In genomic region chr17:70290770-70291169, GRCh38 we compare ENCODE assay signal across 17 cellular contexts.
DNase-seq lines count a peak whose midpoint lies in the region; ATAC-seq and TF ChIP-seq lines count a peak whose summit lies in the region.
"Had no signal": no experiment of that assay in that cellular context is flagged by ENCODE, and none has a peak within 500 bp of the region (broad histone marks: within the 10 kb centered on the region; RNA-seq: fewer than 3 reads in every experiment).

No MANE protein-coding gene starts in this region.

- no peak overlapping the region for H3K56ac ChIP-seq in IMR-90 (ENCODE audit: extremely low read depth, insufficient read depth, low read length)

- no peak overlapping the region for H3K4me2 ChIP-seq in IMR-90 (ENCODE audit: low read depth, low read length)

- no peak for TF ChIP-seq RAD21 in IMR-90 (IDR thresholded peaks at IDR 0.05; ENCODE audit: low read length)

- H3K4me1 ChIP-seq in IMR-90 (ENCODE audit: control insufficient read depth, insufficient read depth, low read length): no peaks in the 10 kb centered on the region
- H3K4me1 ChIP-seq: BE2C, HAP-1 had no signal

- H2AK5ac ChIP-seq in IMR-90 (ENCODE audit: low read depth, low read length): no peak overlapping the region

- no peaks in the 10 kb centered on the region for H3K9me3 ChIP-seq in IMR-90 (ENCODE audit: control insufficient read depth, insufficient read depth, low read length)
- H3K9me3 ChIP-seq: BE2C had no signal

- TF ChIP-seq POLR2A in IMR-90 (IDR thresholded peaks at IDR 0.05; ENCODE audit: low read depth, low read length): no peak

- no peak overlapping the region for H2BK15ac ChIP-seq in IMR-90 (ENCODE audit: low read depth, low read length)

- no peak for TF ChIP-seq CTCF in IMR-90 (conservative IDR thresholded peaks at IDR 0.05; ENCODE audit: low read depth, low read length)
- TF ChIP-seq CTCF in fibroblast of mammary gland (conservative IDR thresholded peaks at IDR 0.05; ENCODE audit: control insufficient read depth, insufficient read depth, low read depth, low read length): no peak
- TF ChIP-seq CTCF in HFFc6 (IDR thresholded peaks at IDR 0.05): no peak

- no peak overlapping the region for H4K5ac ChIP-seq in IMR-90 (ENCODE audit: low read depth, low read length)

- no peaks in the 10 kb centered on the region for H3K27me3 ChIP-seq in IMR-90 (ENCODE audit: control insufficient read depth, insufficient read depth, low read length)
- H3K27me3 ChIP-seq: BE2C; BLaER1 treated with 17β-estradiol and CSF1 and Interleukin-3, amounts not matched to agents 10 nM and 100 nM had no signal

- no peak overlapping the region for H2BK120ac ChIP-seq in IMR-90 (ENCODE audit: low read depth, low read length)

- no peak overlapping the region for H2AFZ ChIP-seq in IMR-90 (replicated peaks; ENCODE audit: low read length, poor library complexity)

- H3K27ac Mint-ChIP-seq in HFFc6: no peak overlapping the region
- H3K27ac Mint-ChIP-seq: CD4-positive, alpha-beta memory T cell had no signal

- in situ Hi-C loops in IMR-90 (cut with MboI; ENCODE audit: low sequenced_read_pairs): no loop called here

- no peak overlapping the region for H3K27ac ChIP-seq in IMR-90 (ENCODE audit: insufficient read depth, low read length)
- H3K27ac ChIP-seq: BLaER1 treated with 17β-estradiol and CSF1 and Interleukin-3, amounts not matched to agents 10 nM and 100 nM had no signal

- H4K8ac ChIP-seq in IMR-90 (ENCODE audit: low read depth in 2 of 2, low read length in 2 of 2): no peak overlapping the region

- no peaks in the 10 kb centered on the region for H3K9me1 ChIP-seq in IMR-90 (ENCODE audit: insufficient read depth, low read length)

- CTCF ChIA-PET in IMR-90 (lab: Yijun Ruan, JAX): no interaction called here

- H3K27me3 Mint-ChIP-seq in HFFc6 (ENCODE audit: insufficient read depth): 0 out of 2 replicates have a peak, but pooled peaks cover 2% of the 10 kb centered on the region
- H3K27me3 Mint-ChIP-seq: CD4-positive, alpha-beta memory T cell had no signal

- no peaks in the 10 kb centered on the region for H3K4me1 Mint-ChIP-seq in HFFc6 (ENCODE audit: low read depth)
- H3K4me1 Mint-ChIP-seq: CD4-positive, alpha-beta memory T cell had no signal

- intact Hi-C loops in IMR-90 (cut with micrococcal nuclease): no loop called here

- H3K4me3 Mint-ChIP-seq in HFFc6: no peak overlapping the region
- H3K4me3 Mint-ChIP-seq: CD4-positive, alpha-beta memory T cell had no signal

- H3K23ac ChIP-seq in IMR-90 (ENCODE audit: low read depth, low read length): no peak overlapping the region

- H3K36me3 Mint-ChIP-seq in HFFc6 (ENCODE audit: low read depth): no peaks in the 10 kb centered on the region; the same call in 1 of the 2 replicates
- H3K36me3 Mint-ChIP-seq: CD4-positive, alpha-beta memory T cell had no signal

- no peak overlapping the region for H4K91ac ChIP-seq in IMR-90 (ENCODE audit: insufficient read depth, low read depth, low read length)

- H4K20me1 ChIP-seq in IMR-90 (ENCODE audit: insufficient read depth, low read length): no peaks in the 10 kb centered on the region
- H4K20me1 ChIP-seq: BLaER1 treated with 17β-estradiol and CSF1 and Interleukin-3, amounts not matched to agents 10 nM and 100 nM had no signal

- no peak overlapping the region for H3K18ac ChIP-seq in IMR-90 (ENCODE audit: low read depth, low read length)

- no peak for ATAC-seq in IMR-90 (ENCODE audit: low read depth)

- POLR2A ChIA-PET in IMR-90 (lab: Charles Lee; ENCODE audit: unreplicated experiment): interaction anchor here (0.6 kb wide), 1 partner anchor 121 kb away, joined by 3 read pairs; no protein-coding TSS in a partner anchor

- no peak overlapping the region for H2BK20ac ChIP-seq in IMR-90 (ENCODE audit: low read depth, low read length)

- no peak overlapping the region for H3K4ac ChIP-seq in IMR-90 (ENCODE audit: low read depth, low read length)

- H3K9ac ChIP-seq in IMR-90 (ENCODE audit: low read depth, low read length): no peak overlapping the region
- H3K9ac ChIP-seq: BLaER1 treated with 17β-estradiol and CSF1 and Interleukin-3, amounts not matched to agents 10 nM and 100 nM had no signal

- no CpG with 5 or more reads among the region's 2 CpGs for WGBS in IMR-90 (ENCODE audit: extremely low coverage in 2 of 2, insufficient read length in 1 of 2), 2 experiments

- DNase-seq in Ammon's horn (ENCODE audit: low spot score) (peak; percentile 16), IMR-90 (no peak), fibroblast of mammary gland (ENCODE audit: low read depth) (peak; percentile 2), skeletal muscle cell (ENCODE audit: low read depth) (peak; percentile 52), DMS53 treated with DMSO at 0.1 percent for 48 hours (lab: John Stamatoyannopoulos, UW; ENCODE audit: unreplicated experiment) (no peak), medulla oblongata (ENCODE audit: extremely low spot score) (no peak), NCI-H2196 treated with DMSO at 0.1 percent for 48 hours (lab: John Stamatoyannopoulos, UW; ENCODE audit: unreplicated experiment) (no peak), HFFc6 (no peak)
- DNase-seq: BE2C; Calu3; CD4-positive, alpha-beta memory T cell; COR-L47; DMS53; DND-41; GOT3 had no signal

- H2AK9ac ChIP-seq in IMR-90 (replicated peaks; ENCODE audit: low read depth, low read length, poor library complexity): no peak overlapping the region

- no peak overlapping the region for H2BK5ac ChIP-seq in IMR-90 (ENCODE audit: low read depth, low read length, poor library complexity, severe bottlenecking)

- H3K4me3 ChIP-seq in IMR-90 (ENCODE audit: insufficient read depth, low read depth, low read length) (no peak overlapping the region), fibroblast of mammary gland (ENCODE audit: control insufficient read depth, low read depth, low read length) (no peak overlapping the region), skeletal muscle cell (ENCODE audit: low read depth, low read length) (no peak overlapping the region)
- H3K4me3 ChIP-seq: BLaER1 treated with 17β-estradiol and CSF1 and Interleukin-3, amounts not matched to agents 10 nM and 100 nM; HAP-1 had no signal

- dilution Hi-C loops in IMR-90 (cut with HindIII; ENCODE audit: low sequenced_read_pairs, unreplicated experiment): no loop called here

- no peaks in the 10 kb centered on the region for H3K79me1 ChIP-seq in IMR-90 (ENCODE audit: low read depth in 1 of 2, low read length in 2 of 2)

- no peaks in the 10 kb centered on the region for H3K36me3 ChIP-seq in IMR-90 (ENCODE audit: control insufficient read depth, insufficient read depth, low read length)
- H3K36me3 ChIP-seq: BE2C; BLaER1 treated with 17β-estradiol and CSF1 and Interleukin-3, amounts not matched to agents 10 nM and 100 nM; HAP-1 had no signal

- peaks cover 26% of the 10 kb centered on the region for H3K9me3 Mint-ChIP-seq in HFFc6

- H3K14ac ChIP-seq in IMR-90 (replicated peaks; ENCODE audit: low read depth, low read length): no peak overlapping the region

- no TSS peak for BruUV-seq in IMR-90 (replicated peaks; lab: Mats Ljungman, UMichigan)

TF ChIP-seq in IMR-90, 13 proteins besides CTCF, POLR2A, EP300 and RAD21:
- 0 out of 2 replicates have a peak, but pooled peaks have one; percentile 17 for TF ChIP-seq MAFK (IDR thresholded peaks at IDR 0.05; ENCODE audit: low read depth, low read length)
- TF ChIP-seq RCOR1 (IDR thresholded peaks at IDR 0.05; ENCODE audit: insufficient replicate concordance, low read length): no peak
TF ChIP-seq in IMR-90: peak in this region for 1.

Comparison
In these comparisons a context has a peak if more than half of its experiments do, and no peak if none do; other contexts are left out.
1. DNase-seq: peak in Ammon's horn (single experiment), fibroblast of mammary gland (single experiment) and skeletal muscle cell (single experiment); none in IMR-90 (single experiment), DMS53 treated with DMSO at 0.1 percent for 48 hours (single experiment), medulla oblongata (single experiment), NCI-H2196 treated with DMSO at 0.1 percent for 48 hours (single experiment) and HFFc6 (single experiment).